30 cellular contexts compared by ENCODE assay signal in genomic region chr17:6525731-6526130, GRCh38.
"Had no signal": no experiment of that assay in that cellular context is flagged by ENCODE, and none has a peak within 500 bp of the region (broad histone marks: within the 10 kb centered on the region; RNA-seq: fewer than 3 reads in every experiment).

No MANE protein-coding gene starts in this region.

- FAIRE-seq: urothelium cell line had no signal

- H3K27ac ChIP-seq: neural progenitor cell, ovary, parathyroid adenoma, psoas muscle, skin epidermis, spleen, suprapubic skin, testis, tibial artery, transverse colon, upper lobe of left lung, vagina had no signal

- H3K4me1 Mint-ChIP-seq: natural killer cell; nephron; stimulated activated memory B cell treated with anti-CD40 and anti-IgM and Interleukin-4, amounts not matched to agents 10 μg/mL and 1 μg/mL and 100 μg/mL, for 72 hours; stimulated activated naive CD8-positive, alpha-beta T cell treated with anti-CD3 and anti-CD28 coated beads, Interleukin-15, amount 100 ng/mL, for 72 hours had no signal

- H3K4me2 ChIP-seq: neural progenitor cell, smooth muscle cell had no signal

- H3K36me3 ChIP-seq: neural progenitor cell, ovary, tibial artery, transverse colon, upper lobe of left lung had no signal

- H3K79me2 ChIP-seq: parathyroid adenoma had no signal

- H3K9me3 ChIP-seq: ovary, psoas muscle, spleen, suprapubic skin, testis, tibial artery, transverse colon, upper lobe of left lung, vagina had no signal

- H2AFZ ChIP-seq: neural progenitor cell, parathyroid adenoma had no signal

- H3K4me1 ChIP-seq: parathyroid adenoma, psoas muscle, testis, tibial artery, transverse colon, upper lobe of left lung, vagina had no signal

- DNase-seq: natural killer cell; occipital lobe; ovary; posterior cingulate gyrus; psoas muscle; right cardiac atrium; spleen; stimulated activated CD4-positive, alpha-beta T cell treated with anti-CD3 and anti-CD28 coated beads, Interleukin-12 subunit alpha, Interleukin-12 subunit beta, amount 100 ng/mL, for 4 hours; stimulated activated CD4-positive, alpha-beta T cell treated with anti-CD3 and anti-CD28 coated beads, Interleukin-1b, Interleukin-23, amount 100 ng/mL, for 48 hours; stimulated activated CD4-positive, alpha-beta T cell treated with anti-CD3 and anti-CD28 coated beads, Interleukin-4, amount 100 ng/mL, for 1 hour; stimulated activated CD4-positive, alpha-beta T cell treated with anti-CD3 and anti-CD28 coated beads, Interleukin-4, amount 100 ng/mL, for 4 hours; stimulated activated CD8-positive, alpha-beta memory T cell treated with anti-CD3 and anti-CD28 coated beads, Interleukin-4, amount 100 ng/mL, for 48 hours; stimulated activated naive CD4-positive, alpha-beta T cell; stimulated activated naive CD8-positive, alpha-beta T cell treated with anti-CD3 and anti-CD28 coated beads, Interleukin-15, amount 100 ng/mL, for 72 hours; stimulated activated naive CD8-positive, alpha-beta T cell treated with anti-CD3 and anti-CD28 coated beads, Interleukin-15, Interleukin-2, amounts not matched to agents 100 U/mL and 50 U/mL, for 24 hours; substantia nigra; testis; transverse colon; upper lobe of left lung had no signal

- H3K27me3 ChIP-seq: neural progenitor cell, ovary, spleen, suprapubic skin, testis, tibial artery, transverse colon, upper lobe of left lung, vagina had no signal

- H3K9ac ChIP-seq: neural progenitor cell, parathyroid adenoma had no signal

- H3K27ac Mint-ChIP-seq: natural killer cell; nephron; neural progenitor cell; progenitor cell of endocrine pancreas; stimulated activated memory B cell treated with anti-CD40 and anti-IgM and Interleukin-4, amounts not matched to agents 10 μg/mL and 1 μg/mL and 100 μg/mL, for 72 hours; stimulated activated naive CD8-positive, alpha-beta T cell treated with anti-CD3 and anti-CD28 coated beads, Interleukin-15, amount 100 ng/mL, for 72 hours had no signal

- H3K9me3 Mint-ChIP-seq: natural killer cell; nephron; neural progenitor cell; stimulated activated memory B cell treated with anti-CD40 and anti-IgM and Interleukin-4, amounts not matched to agents 10 μg/mL and 1 μg/mL and 100 μg/mL, for 72 hours had no signal

- H3K36me3 Mint-ChIP-seq: natural killer cell; stimulated activated memory B cell treated with anti-CD40 and anti-IgM and Interleukin-4, amounts not matched to agents 10 μg/mL and 1 μg/mL and 100 μg/mL, for 72 hours had no signal

- H3K4me3 Mint-ChIP-seq: natural killer cell; nephron; neural progenitor cell; stimulated activated memory B cell treated with anti-CD40 and anti-IgM and Interleukin-4, amounts not matched to agents 10 μg/mL and 1 μg/mL and 100 μg/mL, for 72 hours; stimulated activated naive CD8-positive, alpha-beta T cell treated with anti-CD3 and anti-CD28 coated beads, Interleukin-15, amount 100 ng/mL, for 72 hours had no signal

- H3K4me3 ChIP-seq: neural progenitor cell, ovary, psoas muscle, skin epidermis, smooth muscle cell, spleen, suprapubic skin, testis, tibial artery, transverse colon, upper lobe of left lung, vagina had no signal

- H3K27me3 Mint-ChIP-seq: stimulated activated memory B cell treated with anti-CD40 and anti-IgM and Interleukin-4, amounts not matched to agents 10 μg/mL and 1 μg/mL and 100 μg/mL, for 72 hours; stimulated activated naive CD8-positive, alpha-beta T cell treated with anti-CD3 and anti-CD28 coated beads, Interleukin-15, amount 100 ng/mL, for 72 hours had no signal
